9 cellular contexts compared by ENCODE assay signal in genomic region chr10:2958659-2959058, GRCh38.
"Had no signal": no experiment of that assay in that cellular context is flagged by ENCODE, and none has a peak within 500 bp of the region (broad histone marks: within the 10 kb centered on the region; RNA-seq: fewer than 3 reads in every experiment).

No MANE protein-coding gene starts in this region.

- H3K4me3 Mint-ChIP-seq: HFFc6, IgD-negative memory B cell had no signal

- H3K27ac Mint-ChIP-seq: HFFc6, IgD-negative memory B cell had no signal

- H3K9ac ChIP-seq: GM23248 had no signal

- H3K9me3 Mint-ChIP-seq: HFFc6 had no signal

- H3K4me3 ChIP-seq: GM23248, HAP-1 had no signal

- H3K27ac ChIP-seq: GM23248 had no signal

- H3K36me3 ChIP-seq: HAP-1 had no signal

- H3K36me3 Mint-ChIP-seq: IgD-negative memory B cell had no signal

- H3K9me3 ChIP-seq: HAP-1 had no signal

- H2AFZ ChIP-seq: GM23248 had no signal

- DNase-seq: GM23248, HFFc6, KBM-7 had no signal

- ATAC-seq: HCT116 had no signal

- FAIRE-seq: H1, H54, HTR-8/SVneo had no signal

- H3K4me1 Mint-ChIP-seq: IgD-negative memory B cell had no signal

- H3K4me1 ChIP-seq: HAP-1 had no signal
